In genomic region chr2:70070557-70071268, GRCh38 we compare ENCODE assay signal across 8 cellular contexts. TPM values are rescaled to one million over a fixed set of nuclear protein-coding genes. Genes with fewer than 3 reads are reported as not detected.
DNase-seq lines count a peak whose midpoint lies in the region; ATAC-seq and TF ChIP-seq lines count a peak whose summit lies in the region.

No MANE protein-coding gene starts in this region.

- H3K9me3 ChIP-seq in A673 (ENCODE audit: low read depth, low read length, poor library complexity, severe bottlenecking) = no peaks in the 10 kb centered on the region
- H3K9me3 ChIP-seq in breast epithelium = no peaks in the 10 kb centered on the region

- ATAC-seq in GM18508 (IDR thresholded peaks at IDR 0.05; ENCODE audit: insufficient read depth, unreplicated experiment) (peak; percentile 50), HG03066 (IDR thresholded peaks at IDR 0.05; ENCODE audit: low read depth, unreplicated experiment) (peak; percentile 65)

- H3K27ac ChIP-seq in A673 (ENCODE audit: low read depth, low read length, poor library complexity, severe bottlenecking) = peak overlapping the region; percentile 10
- H3K27ac ChIP-seq in breast epithelium = peak overlapping the region; percentile 78 to 80

- TF ChIP-seq POLR2A in breast epithelium (IDR thresholded peaks at IDR 0.05) = no peak

- POLR2A ChIA-PET in A673 (lab: Charles Lee; ENCODE audit: low non-redundant PET) = interaction anchor here (0.8 kb wide), 1 partner anchor 130 kb away, joined by 10 read pairs; no protein-coding TSS in a partner anchor

- CTCF ChIA-PET in A673 (lab: Charles Lee) = interaction anchor here (0.6 to 0.8 kb wide), 6 partner anchors 11 to 348 kb away, joined by 3 to 7 read pairs (median 4); partner anchors contain the start of gene MXD1

- H3K4me1 ChIP-seq in A673 (ENCODE audit: insufficient read depth, low read length, poor library complexity, severe bottlenecking) (no peaks in the 10 kb centered on the region), breast epithelium (peaks cover 0 to 4% of the 10 kb centered on the region in 2 donors)

- no TSS peak for BruUV-seq in A673 (replicated peaks; lab: Mats Ljungman, UMichigan)

- intact Hi-C loops in A673 (cut with micrococcal nuclease; ENCODE audit: unreplicated experiment) = loop anchor here (2.0 kb wide), 1 partner anchor 156 kb away; the partner anchor contains the start of gene MXD1
- intact Hi-C loops in breast epithelium (cut with DNase I; ENCODE audit: low total_unique reads) = no loop called here

- TF ChIP-seq CTCF in A673 (conservative IDR thresholded peaks at IDR 0.05; ENCODE audit: low read depth, low read length) (peak; percentile 85), breast epithelium (IDR thresholded peaks at IDR 0.05) (peak; percentile 87 to 93 (median 87))

- H3K36me3 ChIP-seq in A673 (ENCODE audit: insufficient read depth, low read length, poor library complexity, severe bottlenecking) = peaks cover 19% of the 10 kb centered on the region
- no peaks in the 10 kb centered on the region for H3K36me3 ChIP-seq in breast epithelium

- H3K27me3 ChIP-seq in A673 (replicated peaks; ENCODE audit: insufficient read depth, low read depth, low read length, poor library complexity) = no peaks in the 10 kb centered on the region
- no peaks in the 10 kb centered on the region for H3K27me3 ChIP-seq in breast epithelium

- DNase-seq in A673 (ENCODE audit: low spot score) (peak; percentile 86), NCI-H2081 treated with DMSO at 0.1 percent for 48 hours (lab: John Stamatoyannopoulos, UW) (peak; percentile 23), T-helper 9 cell (peak; percentile 31), breast epithelium (ENCODE audit: low spot score in 2 of 2) (peak in 1 of 2 donors; percentile 64), iPS DF 19.7 (ENCODE audit: low read depth, low spot score) (peak; percentile 81), skeletal muscle cell (ENCODE audit: low read depth) (peak; percentile 54)

- H3K4me3 ChIP-seq in A673 (ENCODE audit: low read depth, low read length, poor library complexity, severe bottlenecking) = no peak overlapping the region
- no peak overlapping the region for H3K4me3 ChIP-seq in breast epithelium
- H3K4me3 ChIP-seq in skeletal muscle cell (ENCODE audit: low read depth, low read length) = no peak overlapping the region

RNA-seq across cellular contexts. Expression of gene PCBP1, which starts 16.6 kb away (rescaled TPM):
- total RNA-seq in A673 (2021) (343 and 350 TPM in 2 replicates), breast epithelium (100 to 1,000 TPM; 121 to 210 (median 145) TPM)
